Comparison of ENCODE assay signal across 9 cellular contexts in genomic region chr7:36127075-36127740, GRCh38. TPM values are rescaled to one million over a fixed set of nuclear protein-coding genes. Genes with fewer than 3 reads are reported as not detected.
A peak's percentile ranks its signal among the peaks of the same experiment; 100 is the strongest.
DNase-seq lines count a peak whose midpoint lies in the region; ATAC-seq lines count a peak whose summit lies in the region.
"Had no signal": no experiment of that assay in that cellular context is flagged by ENCODE, and none has a peak within 500 bp of the region (broad histone marks: within the 10 kb centered on the region; RNA-seq: fewer than 3 reads in every experiment).

No MANE protein-coding gene starts in this region.

- H4K91ac ChIP-seq in neuronal stem cell (ENCODE audit: low read depth, low read length, poor library complexity): no peak overlapping the region

- H3K14ac ChIP-seq in neuronal stem cell (ENCODE audit: low read length): no peak overlapping the region

- no peak overlapping the region for H4K8ac ChIP-seq in neuronal stem cell (ENCODE audit: low read depth, low read length)

- H3K23ac ChIP-seq in neuronal stem cell (ENCODE audit: low read depth, low read length, poor library complexity): no peak overlapping the region

- no peaks in the 10 kb centered on the region for H3K36me3 ChIP-seq in adipocyte (ENCODE audit: control insufficient read depth, insufficient read depth, low read length, severe bottlenecking)
- no peaks in the 10 kb centered on the region for H3K36me3 ChIP-seq in neuronal stem cell (replicated peaks in 1 of 2; ENCODE audit: control insufficient read depth in 2 of 2, insufficient read depth in 2 of 2, low read length in 2 of 2)

- peak overlapping the region; percentile 44 for H3K18ac ChIP-seq in neuronal stem cell (ENCODE audit: low read length)

- no peaks in the 10 kb centered on the region for H3K27me3 ChIP-seq in adipocyte (replicated peaks; ENCODE audit: control insufficient read depth, insufficient read depth, low read length)
- no peaks in the 10 kb centered on the region for H3K27me3 ChIP-seq in neuronal stem cell (ENCODE audit: control insufficient read depth in 3 of 3, insufficient read depth in 3 of 3, low read depth in 1 of 3, low read length in 3 of 3)

- H3K4me2 ChIP-seq in neuronal stem cell (ENCODE audit: insufficient read depth, low read length, poor library complexity, severe bottlenecking): no peak overlapping the region

- H3K4me3 ChIP-seq in adipocyte (ENCODE audit: low read length) (no peak overlapping the region), neuronal stem cell (ENCODE audit: low read length in 2 of 2) (no peak overlapping the region)

- H2AFZ ChIP-seq in neuronal stem cell (ENCODE audit: low read length): no peak overlapping the region

- H3K4me1 ChIP-seq in adipocyte (ENCODE audit: control insufficient read depth, insufficient read depth, low read length) (peaks cover 24% of the 10 kb centered on the region), neuronal stem cell (ENCODE audit: control insufficient read depth in 2 of 2, insufficient read depth in 1 of 2, low read depth in 1 of 2, low read length in 2 of 2) (no peaks in the 10 kb centered on the region)

- ATAC-seq in GM18868 (IDR thresholded peaks at IDR 0.05; ENCODE audit: unreplicated experiment) (peak; percentile 90), HG02938 (IDR thresholded peaks at IDR 0.05; ENCODE audit: unreplicated experiment) (peak; percentile 80), HG03354 (IDR thresholded peaks at IDR 0.05; ENCODE audit: poor library complexity, severe bottlenecking, unreplicated experiment) (no peak)

- no peak overlapping the region for H2AK5ac ChIP-seq in neuronal stem cell (ENCODE audit: low read depth, low read length)

- H3K27ac ChIP-seq in neuronal stem cell (replicated peaks; ENCODE audit: low read length): no peak overlapping the region

- H2BK5ac ChIP-seq in neuronal stem cell (ENCODE audit: low read length): no peak overlapping the region

- no peak overlapping the region for H2BK120ac ChIP-seq in neuronal stem cell (ENCODE audit: low read depth, low read length)

- DNase-seq in adipocyte (ENCODE audit: low read depth) (peak; percentile 6), neuronal stem cell (ENCODE audit: low spot score) (no peak), OCI-M2 (lab: John Stamatoyannopoulos, UW; ENCODE audit: unreplicated experiment) (no peak), SW 1271 (lab: John Stamatoyannopoulos, UW) (no peak)
- DNase-seq in stimulated activated CD4-positive, alpha-beta T cell treated with anti-CD3 and anti-CD28 coated beads, Interleukin-4, amount 100 ng/mL, for 24 hours: no peak
- DNase-seq: activated CD4-positive, alpha-beta T cell treated with anti-CD3 and anti-CD28 coated beads, Interleukin-2, amount 50 U/mL, for 1 hour had no signal

- WGBS in neuronal stem cell (ENCODE audit: extremely low coverage in 2 of 2, insufficient read length in 2 of 2, insufficient replicate concordance in 1 of 2), 2 donors: no CpG with 5 or more reads among the region's 4 CpGs

- no peaks in the 10 kb centered on the region for H3K79me1 ChIP-seq in neuronal stem cell (ENCODE audit: low read depth, low read length)

- H3K4ac ChIP-seq in neuronal stem cell (ENCODE audit: low read length): no peak overlapping the region

- H3K9ac ChIP-seq in adipocyte (ENCODE audit: low read length) (no peak overlapping the region), neuronal stem cell (ENCODE audit: low read depth, low read length, poor library complexity) (no peak overlapping the region)

- H2BK12ac ChIP-seq in neuronal stem cell (ENCODE audit: low read length): no peak overlapping the region

- no peaks in the 10 kb centered on the region for H3K9me3 ChIP-seq in adipocyte (ENCODE audit: control insufficient read depth, low read length)
- H3K9me3 ChIP-seq in neuronal stem cell (replicated peaks in 1 of 2; ENCODE audit: control insufficient read depth in 2 of 2, insufficient read depth in 1 of 2, low read depth in 1 of 2, low read length in 2 of 2): no peaks in the 10 kb centered on the region

- H2BK15ac ChIP-seq in neuronal stem cell (ENCODE audit: low read length): no peak overlapping the region

RNA-seq across cellular contexts. Expression of gene EEPD1, which starts 25.8 kb away (rescaled TPM):
- polyA plus RNA-seq in neuronal stem cell (2013, experiment 1 of 2): 3.0 TPM
- polyA plus RNA-seq in neuronal stem cell (2013, experiment 2 of 2): 3.2 TPM
